In the genomic region with DNA sequence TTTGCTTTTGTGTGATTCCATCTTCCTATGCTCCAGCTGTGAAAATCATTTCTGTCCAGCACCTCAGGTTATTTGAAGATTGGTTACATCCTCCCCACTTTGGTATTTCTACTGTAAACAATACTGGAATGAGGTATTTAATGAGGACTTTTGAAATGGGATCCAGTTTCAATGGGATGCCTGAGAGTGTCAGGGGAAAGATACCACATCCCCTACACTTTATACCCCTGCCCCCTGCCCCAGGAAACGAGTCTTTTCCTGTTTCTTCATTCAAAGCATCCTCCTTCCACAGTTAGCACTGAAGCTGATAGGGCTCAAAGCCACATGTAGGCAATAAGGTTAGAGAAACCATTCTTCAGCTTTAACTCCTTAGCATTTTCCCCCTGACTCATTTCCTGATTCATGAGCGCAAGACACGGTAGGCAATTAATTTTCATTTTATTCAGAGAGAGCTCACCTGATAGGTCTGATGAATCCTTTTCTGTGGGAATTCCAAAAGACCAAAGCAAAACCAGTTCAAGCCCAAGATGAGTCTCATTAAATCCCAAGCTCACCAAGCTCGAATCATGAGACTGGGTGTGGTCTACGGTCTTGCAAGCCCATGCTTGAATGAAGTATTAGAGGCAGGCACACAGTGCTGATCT, we compare ENCODE assay signal across 17 cellular contexts.
A peak's percentile ranks its signal among the peaks of the same experiment; 100 is the strongest.
DNase-seq lines count a peak whose midpoint lies in the region; ATAC-seq and TF ChIP-seq lines count a peak whose summit lies in the region.
"Had no signal": no experiment of that assay in that cellular context is flagged by ENCODE, and none has a peak within 500 bp of the region (broad histone marks: within the 10 kb centered on the region; RNA-seq: fewer than 3 reads in every experiment).

No MANE protein-coding gene starts in this region.

- no peaks in the 10 kb centered on the region for H3K9me2 ChIP-seq in hepatocyte (replicated peaks; ENCODE audit: insufficient read depth)

- peak overlapping the region; percentile 59; the same call in 1 of the 2 replicates for H3K27ac Mint-ChIP-seq in WTC11
- H3K27ac Mint-ChIP-seq in CD4-positive, alpha-beta memory T cell, result no peak overlapping the region
- H3K27ac Mint-ChIP-seq: natural killer cell treated with Interleukin-12 subunit alpha and Interleukin-12 subunit beta and Interleukin-15 and Interleukin-18, amount 100 ng/mL, for 72 hours; T-helper 17 cell had no signal

- H3K36me3 ChIP-seq in hepatocyte (replicated peaks; ENCODE audit: insufficient read depth, low read depth) (no peaks in the 10 kb centered on the region), gastrocnemius medialis (no peaks in the 10 kb centered on the region)
- no peaks in the 10 kb centered on the region for H3K36me3 ChIP-seq in CD4-positive, alpha-beta memory T cell (ENCODE audit: insufficient read depth, low read length)
- H3K36me3 ChIP-seq: left ventricle myocardium inferior, thyroid gland had no signal

- H3K79me2 ChIP-seq in hepatocyte, result no peaks in the 10 kb centered on the region

- H3K4me2 ChIP-seq in hepatocyte, result peak overlapping the region; percentile 13

- H3K4me3 ChIP-seq in AG04450 (ENCODE audit: low read depth, low read length) (no peak overlapping the region), hepatocyte (no peak overlapping the region), gastrocnemius medialis (no peak overlapping the region)
- no peak overlapping the region for H3K4me3 ChIP-seq in CD4-positive, alpha-beta memory T cell (ENCODE audit: low read length in 2 of 2)
- H3K4me3 ChIP-seq: GM12878, left ventricle myocardium inferior, thyroid gland had no signal

- intact Hi-C loops in CD4-positive, alpha-beta memory T cell (cut with micrococcal nuclease), result no loop called here
- intact Hi-C loops in gastrocnemius medialis (cut with DNase I; ENCODE audit: low total_unique reads), result no loop called here

- no peaks in the 10 kb centered on the region for H4K20me1 ChIP-seq in hepatocyte (ENCODE audit: insufficient read depth, poor library complexity, severe bottlenecking)

- H3K27me3 ChIP-seq in AG04450 (ENCODE audit: control insufficient read depth, insufficient read depth, low read length), result no peaks in the 10 kb centered on the region
- no peaks in the 10 kb centered on the region for H3K27me3 ChIP-seq in hepatocyte
- H3K27me3 ChIP-seq in CD4-positive, alpha-beta memory T cell (ENCODE audit: insufficient read depth, low read length), result no peaks in the 10 kb centered on the region
- peaks cover 0 to 3% (median 0%) of the 10 kb centered on the region in 3 donors for H3K27me3 ChIP-seq in gastrocnemius medialis
- H3K27me3 ChIP-seq: thyroid gland had no signal

- TF ChIP-seq CTCF in AG04450 (IDR thresholded peaks at IDR 0.05; ENCODE audit: low read depth, low read length), result no peak
- no peak for TF ChIP-seq CTCF in WTC11 (IDR thresholded peaks at IDR 0.05)
- TF ChIP-seq CTCF in hepatocyte (IDR thresholded peaks at IDR 0.05; ENCODE audit: poor library complexity), result no peak
- no peak for TF ChIP-seq CTCF in gastrocnemius medialis (IDR thresholded peaks at IDR 0.05 in 4 of 5, conservative IDR thresholded peaks at IDR 0.05 in 1 of 5)

- no peak for TF ChIP-seq POLR2A in gastrocnemius medialis (IDR thresholded peaks at IDR 0.05)

- ATAC-seq in WTC11 (peak; percentile 78), gastrocnemius medialis (no peak), HG03354 (IDR thresholded peaks at IDR 0.05; ENCODE audit: poor library complexity, severe bottlenecking, unreplicated experiment) (no peak)
- ATAC-seq: GM12878; natural killer cell treated with Interleukin-12 subunit alpha and Interleukin-12 subunit beta and Interleukin-15 and Interleukin-18, amount 100 ng/mL, for 72 hours; T-helper 17 cell had no signal

- in situ Hi-C loops in gastrocnemius medialis (cut with MboI; ENCODE audit: low sequenced_read_pairs in 4 of 4), result no loop called here

- no peak overlapping the region for H3K4me3 Mint-ChIP-seq in WTC11
- H3K4me3 Mint-ChIP-seq in CD4-positive, alpha-beta memory T cell, result no peak overlapping the region
- H3K4me3 Mint-ChIP-seq: natural killer cell treated with Interleukin-12 subunit alpha and Interleukin-12 subunit beta and Interleukin-15 and Interleukin-18, amount 100 ng/mL, for 72 hours; T-helper 17 cell had no signal

- H2AFZ ChIP-seq in hepatocyte, result no peak overlapping the region

- DNase-seq in AG04450 (ENCODE audit: low read depth, low spot score), result peak; percentile 10
- peak; percentile 34 for DNase-seq in HS-5 (ENCODE audit: low read depth)
- DNase-seq in WTC11 (ENCODE audit: low spot score), result no peak
- DNase-seq in hepatocyte (ENCODE audit: low spot score), result no peak
- DNase-seq in CD4-positive, alpha-beta memory T cell, result no peak
- DNase-seq in gastrocnemius medialis, result no peak
- no peak for DNase-seq in NCI-H82 treated with DMSO at 0.1 percent for 48 hours (lab: John Stamatoyannopoulos, UW; ENCODE audit: unreplicated experiment)
- DNase-seq: activated CD4-positive, alpha-beta T cell treated with anti-CD3 and anti-CD28 coated beads, Interleukin-2, amount 50 U/mL, for 4 hours; DND-41; glutamatergic neuron; left ventricle myocardium inferior; NCI-H446; T-helper 17 cell; thyroid gland had no signal

- 36% methylated on average over 5 of the region's 5 CpGs for WGBS in hepatocyte (ENCODE audit: low lambda C conversion rate, missing lambda C conversion rate)

- H3K9me3 ChIP-seq in AG04450 (ENCODE audit: control insufficient read depth, insufficient read depth, low read length) (no peaks in the 10 kb centered on the region), hepatocyte (ENCODE audit: low read depth) (no peaks in the 10 kb centered on the region), gastrocnemius medialis (no peaks in the 10 kb centered on the region)
- no peaks in the 10 kb centered on the region for H3K9me3 ChIP-seq in CD4-positive, alpha-beta memory T cell (ENCODE audit: control insufficient read depth in 1 of 2, low read length in 2 of 2)
- H3K9me3 ChIP-seq: left ventricle myocardium inferior, thyroid gland had no signal

- peaks cover 12% of the 10 kb centered on the region for H3K4me1 ChIP-seq in hepatocyte (ENCODE audit: insufficient read depth)
- H3K4me1 ChIP-seq in CD4-positive, alpha-beta memory T cell (ENCODE audit: insufficient read depth, low read length), result no peaks in the 10 kb centered on the region
- no peaks in the 10 kb centered on the region for H3K4me1 ChIP-seq in gastrocnemius medialis
- H3K4me1 ChIP-seq: left ventricle myocardium inferior, thyroid gland had no signal

- H3K27ac ChIP-seq in AG04450 (ENCODE audit: low read depth, low read length), result no peak overlapping the region
- no peak overlapping the region for H3K27ac ChIP-seq in hepatocyte
- H3K27ac ChIP-seq in CD4-positive, alpha-beta memory T cell (ENCODE audit: low read depth, low read length), result no peak overlapping the region
- no peak overlapping the region for H3K27ac ChIP-seq in gastrocnemius medialis
- H3K27ac ChIP-seq: left ventricle myocardium inferior, thyroid gland had no signal

- H3K36me3 Mint-ChIP-seq in WTC11, result no peaks in the 10 kb centered on the region
- no peaks in the 10 kb centered on the region for H3K36me3 Mint-ChIP-seq in CD4-positive, alpha-beta memory T cell
- H3K36me3 Mint-ChIP-seq: natural killer cell treated with Interleukin-12 subunit alpha and Interleukin-12 subunit beta and Interleukin-15 and Interleukin-18, amount 100 ng/mL, for 72 hours had no signal

- POLR2A ChIA-PET in AG04450 (lab: Yijun Ruan, JAX), result interaction anchor here (0.7 to 1.5 kb wide), 2 partner anchors 37 to 82 kb away, joined by 3 to 4 read pairs; a partner anchor contains a TSS
- POLR2A ChIA-PET in WTC11 (lab: Charles Lee), result no interaction called here
- POLR2A ChIA-PET in CD4-positive, alpha-beta memory T cell (lab: Charles Lee; ENCODE audit: partially characterized antibody), result no interaction called here

- H3K27me3 Mint-ChIP-seq in WTC11 (ENCODE audit: low read depth), result no peaks in the 10 kb centered on the region
- H3K27me3 Mint-ChIP-seq in CD4-positive, alpha-beta memory T cell, result peaks cover 5 to 16% of the 10 kb centered on the region in 2 donors

- peaks cover 3% of the 10 kb centered on the region; the same call in 1 of the 2 replicates for H3K9me3 Mint-ChIP-seq in WTC11
- no peaks in the 10 kb centered on the region for H3K9me3 Mint-ChIP-seq in CD4-positive, alpha-beta memory T cell
- H3K9me3 Mint-ChIP-seq: natural killer cell treated with Interleukin-12 subunit alpha and Interleukin-12 subunit beta and Interleukin-15 and Interleukin-18, amount 100 ng/mL, for 72 hours had no signal

- CTCF ChIA-PET in AG04450 (lab: Charles Lee) (no interaction called here), WTC11 (lab: Charles Lee) (interaction anchor here (0.8 to 1.5 kb wide), 2 partner anchors 105 to 166 kb away, joined by 3 to 4 read pairs; no protein-coding TSS in a partner anchor)
- CTCF ChIA-PET in CD4-positive, alpha-beta memory T cell (lab: Charles Lee; ENCODE audit: partially characterized antibody), result interaction anchor here (1.1 kb wide), 1 partner anchor 370 kb away, joined by 3 read pairs; no protein-coding TSS in a partner anchor

- peaks cover 29% of the 10 kb centered on the region for H3K4me1 Mint-ChIP-seq in WTC11
- H3K4me1 Mint-ChIP-seq in CD4-positive, alpha-beta memory T cell, result peaks cover 1 to 8% (median 5%) of the 10 kb centered on the region in 4 donors

TF ChIP-seq in WTC11, 78 proteins besides CTCF, POLR2A, EP300 and RAD21 (continues in another document):
- TF ChIP-seq CREM (CRISPR knock-in tag; IDR thresholded peaks at IDR 0.05) (no peak), TP53 (CRISPR knock-in tag; IDR thresholded peaks at IDR 0.05) (no peak), SOX15 (CRISPR knock-in tag; IDR thresholded peaks at IDR 0.05) (no peak), ZNF138 (CRISPR knock-in tag; conservative IDR thresholded peaks at IDR 0.05) (no peak)
- TF ChIP-seq, protein P1, sequence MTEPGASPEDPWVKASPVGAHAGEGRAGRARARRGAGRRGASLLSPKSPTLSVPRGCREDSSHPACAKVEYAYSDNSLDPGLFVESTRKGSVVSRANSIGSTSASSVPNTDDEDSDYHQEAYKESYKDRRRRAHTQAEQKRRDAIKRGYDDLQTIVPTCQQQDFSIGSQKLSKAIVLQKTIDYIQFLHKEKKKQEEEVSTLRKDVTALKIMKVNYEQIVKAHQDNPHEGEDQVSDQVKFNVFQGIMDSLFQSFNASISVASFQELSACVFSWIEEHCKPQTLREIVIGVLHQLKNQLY (CRISPR knock-in tag; IDR thresholded peaks at IDR 0.05), result no peak
- TF ChIP-seq, protein P2, sequence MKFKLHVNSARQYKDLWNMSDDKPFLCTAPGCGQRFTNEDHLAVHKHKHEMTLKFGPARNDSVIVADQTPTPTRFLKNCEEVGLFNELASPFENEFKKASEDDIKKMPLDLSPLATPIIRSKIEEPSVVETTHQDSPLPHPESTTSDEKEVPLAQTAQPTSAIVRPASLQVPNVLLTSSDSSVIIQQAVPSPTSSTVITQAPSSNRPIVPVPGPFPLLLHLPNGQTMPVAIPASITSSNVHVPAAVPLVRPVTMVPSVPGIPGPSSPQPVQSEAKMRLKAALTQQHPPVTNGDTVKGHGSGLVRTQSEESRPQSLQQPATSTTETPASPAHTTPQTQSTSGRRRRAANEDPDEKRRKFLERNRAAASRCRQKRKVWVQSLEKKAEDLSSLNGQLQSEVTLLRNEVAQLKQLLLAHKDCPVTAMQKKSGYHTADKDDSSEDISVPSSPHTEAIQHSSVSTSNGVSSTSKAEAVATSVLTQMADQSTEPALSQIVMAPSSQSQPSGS (CRISPR knock-in tag; IDR thresholded peaks at IDR 0.05; ENCODE audit: borderline replicate concordance, low read depth), result no peak

Comparison
In these comparisons a context has a peak if more than half of its experiments do, and no peak if none do; other contexts are left out.
1. DNase-seq: peak in AG04450 (single experiment) and HS-5 (single experiment); none in WTC11 (single experiment), hepatocyte (single experiment), CD4-positive, alpha-beta memory T cell (0 of 5), gastrocnemius medialis (0 of 2) and NCI-H82 treated with DMSO at 0.1 percent for 48 hours (single experiment).